In the genomic region with DNA sequence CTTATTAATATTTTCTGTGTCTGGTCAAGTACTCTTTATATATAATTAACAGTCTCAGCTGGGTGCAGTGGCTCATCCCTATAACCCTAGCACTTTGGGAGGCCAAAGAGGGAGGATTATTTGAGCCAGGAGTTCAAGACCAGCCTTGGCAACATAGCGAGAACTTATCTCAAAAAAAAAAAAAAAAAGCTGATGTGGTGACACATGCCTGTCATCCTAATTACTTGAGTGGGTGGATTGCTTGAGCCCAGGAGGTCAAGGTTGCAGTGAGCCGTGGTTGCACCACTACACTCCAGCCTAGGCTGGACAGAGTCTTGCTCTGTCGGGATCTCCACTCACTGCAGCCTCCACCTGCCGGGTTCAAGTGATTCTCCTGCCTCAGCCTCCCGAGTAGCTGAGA, we compare ENCODE assay signal across 9 cellular contexts. TPM values are rescaled to one million over a fixed set of nuclear protein-coding genes. Genes with fewer than 3 reads are reported as not detected.
"Had no signal": no experiment of that assay in that cellular context is flagged by ENCODE, and none has a peak within 500 bp of the region (broad histone marks: within the 10 kb centered on the region; RNA-seq: fewer than 3 reads in every experiment).

No MANE protein-coding gene starts in this region.

- FAIRE-seq: H1, H54, HTR-8/SVneo had no signal

- H2AFZ ChIP-seq: GM23338 had no signal

- H3K4me3 Mint-ChIP-seq: GM23338, H9, IgD-negative memory B cell had no signal

- H3K4me2 ChIP-seq: GM23338 had no signal

- ATAC-seq: GM23338 had no signal

- H3K27ac Mint-ChIP-seq: GM23338, H9, IgD-negative memory B cell had no signal

- H3K4me3 ChIP-seq: GM23338 had no signal

- DNase-seq: H9, HCEC 1CT, KG1 had no signal

- H3K4me1 Mint-ChIP-seq: GM23338, H9 had no signal

RNA-seq across cellular contexts. Expression of gene ELOVL3, which starts 6.7 kb away (rescaled TPM):
- total RNA-seq: H1, H9 had no signal
- polyA plus RNA-seq: GM23338, IgD-negative memory B cell had no signal

RNA-seq across cellular contexts. Expression of gene PITX3, which starts 21.9 kb away (rescaled TPM):
- total RNA-seq: GM23338, H9, HT-29 had no signal
- polyA plus RNA-seq: IgD-negative memory B cell had no signal
